Comparison of ENCODE assay signal across 9 cellular contexts in the genomic region with DNA sequence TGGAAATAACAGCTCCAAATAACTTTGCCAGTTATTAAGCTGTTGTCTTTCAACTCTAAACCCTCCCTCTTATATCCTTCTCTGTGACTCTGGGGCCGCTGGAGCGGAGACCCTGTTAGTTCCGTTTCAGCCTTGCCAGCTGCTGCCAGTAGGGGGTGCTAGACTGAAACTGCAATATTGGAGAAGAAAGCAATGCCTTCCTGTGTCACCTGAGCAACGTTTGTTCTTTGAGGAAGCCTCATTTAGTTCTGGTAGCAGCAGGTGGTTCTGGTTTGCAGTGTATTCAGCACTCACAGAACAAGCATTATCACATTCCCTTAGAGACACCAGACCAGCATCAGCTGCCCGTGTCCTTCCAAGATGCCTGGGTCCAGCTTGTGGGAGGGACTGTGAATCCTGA. TPM values are rescaled to one million over a fixed set of nuclear protein-coding genes. Genes with fewer than 3 reads are reported as not detected.
A peak's percentile ranks its signal among the peaks of the same experiment; 100 is the strongest.
DNase-seq lines count a peak whose midpoint lies in the region; ATAC-seq and TF ChIP-seq lines count a peak whose summit lies in the region.
"Had no signal": no experiment of that assay in that cellular context is flagged by ENCODE, and none has a peak within 500 bp of the region (broad histone marks: within the 10 kb centered on the region; RNA-seq: fewer than 3 reads in every experiment).

No MANE protein-coding gene starts in this region.

- H3K4me3 ChIP-seq in AG10803 (ENCODE audit: low read length) (no peak overlapping the region), PC-3 (ENCODE audit: low read length) (no peak overlapping the region)
- H3K4me3 ChIP-seq in naive thymus-derived CD4-positive, alpha-beta T cell (ENCODE audit: low read length) = no peak overlapping the region

- H3K4me1 Mint-ChIP-seq in naive thymus-derived CD4-positive, alpha-beta T cell = no peaks in the 10 kb centered on the region
- H3K4me1 Mint-ChIP-seq in activated T-helper 1 cell treated with anti-CD3 and anti-CD28 coated beads, Interleukin-12 subunit alpha, Interleukin-12 subunit beta, Interleukin-2, Interleukin-4 antibody, amounts not matched to agents 30 ng/mL and 10 ng/mL and 1 ng/mL, durations not matched to agents 14 hours and 24 hours and 36 hours (ENCODE audit: low read depth) = no peaks in the 10 kb centered on the region

- no peaks in the 10 kb centered on the region for H3K36me3 Mint-ChIP-seq in naive thymus-derived CD4-positive, alpha-beta T cell
- no peaks in the 10 kb centered on the region for H3K36me3 Mint-ChIP-seq in activated T-helper 1 cell treated with anti-CD3 and anti-CD28 coated beads, Interleukin-12 subunit alpha, Interleukin-12 subunit beta, Interleukin-2, Interleukin-4 antibody, amounts not matched to agents 30 ng/mL and 10 ng/mL and 1 ng/mL, durations not matched to agents 14 hours and 24 hours and 36 hours (ENCODE audit: low read depth)

- no peaks in the 10 kb centered on the region for H3K27me3 ChIP-seq in PC-3 (ENCODE audit: low read length)
- no peaks in the 10 kb centered on the region for H3K27me3 ChIP-seq in naive thymus-derived CD4-positive, alpha-beta T cell (ENCODE audit: control insufficient read depth in 2 of 2, insufficient read depth in 2 of 2, low read length in 2 of 2)

- no TSS peak for BruUV-seq in PC-3 (replicated peaks; lab: Mats Ljungman, UMichigan)

- ATAC-seq in GM18502 (IDR thresholded peaks at IDR 0.05; ENCODE audit: poor library complexity, unreplicated experiment) = peak; percentile 59
- ATAC-seq in PC-3 = no peak
- no peak for ATAC-seq in naive thymus-derived CD4-positive, alpha-beta T cell
- no peak for ATAC-seq in GM21717 (IDR thresholded peaks at IDR 0.05; ENCODE audit: unreplicated experiment)

- H3K9me3 ChIP-seq in PC-3 (ENCODE audit: low read length) = no peaks in the 10 kb centered on the region
- no peaks in the 10 kb centered on the region for H3K9me3 ChIP-seq in naive thymus-derived CD4-positive, alpha-beta T cell (ENCODE audit: control insufficient read depth in 2 of 3, low read length in 3 of 3)

- DNase-seq in AG10803 (ENCODE audit: low read depth) (no peak), PC-3 (no peak), germinal center (ENCODE audit: low spot score) (peak; percentile 52), hepatic stellate cell (ENCODE audit: low spot score) (no peak)
- DNase-seq in naive thymus-derived CD4-positive, alpha-beta T cell = no peak
- DNase-seq in activated T-helper 1 cell treated with anti-CD3 and anti-CD28 coated beads, Interleukin-12 subunit alpha, Interleukin-12 subunit beta, Interleukin-2, Interleukin-4 antibody, amounts not matched to agents 30 ng/mL and 10 ng/mL and 1 ng/mL, durations not matched to agents 14 hours and 24 hours and 36 hours (ENCODE audit: low spot score) = no peak
- DNase-seq: activated CD4-positive, CD25-positive, alpha-beta regulatory T cell treated with anti-CD3 and anti-CD28 coated beads, Interleukin-2, amount 50 U/mL, for 72 hours had no signal

- H3K79me2 ChIP-seq in PC-3 (ENCODE audit: low read length) = no peaks in the 10 kb centered on the region

- H3K9me3 Mint-ChIP-seq in naive thymus-derived CD4-positive, alpha-beta T cell = peaks cover 0 to 8% (median 2%) of the 10 kb centered on the region in 11 donors
- no peaks in the 10 kb centered on the region for H3K9me3 Mint-ChIP-seq in activated T-helper 1 cell treated with anti-CD3 and anti-CD28 coated beads, Interleukin-12 subunit alpha, Interleukin-12 subunit beta, Interleukin-2, Interleukin-4 antibody, amounts not matched to agents 30 ng/mL and 10 ng/mL and 1 ng/mL, durations not matched to agents 14 hours and 24 hours and 36 hours

- no peak overlapping the region for H3K27ac ChIP-seq in PC-3 (ENCODE audit: low read length)
- H3K27ac ChIP-seq in naive thymus-derived CD4-positive, alpha-beta T cell (ENCODE audit: low read depth, low read length) = no peak overlapping the region

- TF ChIP-seq CTCF in AG10803 (conservative IDR thresholded peaks at IDR 0.05; ENCODE audit: low read length) = peak; percentile 50
- TF ChIP-seq CTCF in PC-3 (conservative IDR thresholded peaks at IDR 0.05; ENCODE audit: low read depth, low read length) = peak; percentile 86

- CTCF ChIA-PET in PC-3 (lab: Charles Lee) = no interaction called here
- CTCF ChIA-PET in naive thymus-derived CD4-positive, alpha-beta T cell (lab: Charles Lee) = no interaction called here

- H3K4me3 Mint-ChIP-seq in naive thymus-derived CD4-positive, alpha-beta T cell = no peak overlapping the region
- H3K4me3 Mint-ChIP-seq in activated T-helper 1 cell treated with anti-CD3 and anti-CD28 coated beads, Interleukin-12 subunit alpha, Interleukin-12 subunit beta, Interleukin-2, Interleukin-4 antibody, amounts not matched to agents 30 ng/mL and 10 ng/mL and 1 ng/mL, durations not matched to agents 14 hours and 24 hours and 36 hours = no peak overlapping the region

- no peak overlapping the region for H2AFZ ChIP-seq in PC-3 (ENCODE audit: low read length)

- no peaks in the 10 kb centered on the region for H3K4me1 ChIP-seq in PC-3 (ENCODE audit: insufficient read depth, low read length)
- no peaks in the 10 kb centered on the region for H3K4me1 ChIP-seq in naive thymus-derived CD4-positive, alpha-beta T cell (ENCODE audit: control insufficient read depth in 2 of 2, insufficient read depth in 2 of 2, low read length in 2 of 2)

- H3K27me3 Mint-ChIP-seq in naive thymus-derived CD4-positive, alpha-beta T cell = peaks cover 2 to 29% (median 18%) of the 10 kb centered on the region in 5 donors
- H3K27me3 Mint-ChIP-seq in activated T-helper 1 cell treated with anti-CD3 and anti-CD28 coated beads, Interleukin-12 subunit alpha, Interleukin-12 subunit beta, Interleukin-2, Interleukin-4 antibody, amounts not matched to agents 30 ng/mL and 10 ng/mL and 1 ng/mL, durations not matched to agents 14 hours and 24 hours and 36 hours (ENCODE audit: insufficient read depth) = peaks cover 3% of the 10 kb centered on the region

- intact Hi-C loops in PC-3 (cut with micrococcal nuclease) = no loop called here
- intact Hi-C loops in naive thymus-derived CD4-positive, alpha-beta T cell (cut with micrococcal nuclease) = no loop called here
- intact Hi-C loops in activated T-helper 1 cell treated with anti-CD3 and anti-CD28 coated beads, Interleukin-12 subunit alpha, Interleukin-12 subunit beta, Interleukin-2, Interleukin-4 antibody, amounts not matched to agents 30 ng/mL and 10 ng/mL and 1 ng/mL, durations not matched to agents 14 hours and 24 hours and 36 hours (cut with micrococcal nuclease) = no loop called here

- H3F3A ChIP-seq in PC-3 (ENCODE audit: low read length, unreplicated experiment) = no peaks in the 10 kb centered on the region

- H3K27ac Mint-ChIP-seq in naive thymus-derived CD4-positive, alpha-beta T cell = no peak overlapping the region
- no peak overlapping the region for H3K27ac Mint-ChIP-seq in activated T-helper 1 cell treated with anti-CD3 and anti-CD28 coated beads, Interleukin-12 subunit alpha, Interleukin-12 subunit beta, Interleukin-2, Interleukin-4 antibody, amounts not matched to agents 30 ng/mL and 10 ng/mL and 1 ng/mL, durations not matched to agents 14 hours and 24 hours and 36 hours

- no peaks in the 10 kb centered on the region for H3K9me2 ChIP-seq in PC-3 (replicated peaks; ENCODE audit: low read length)

- H3K36me3 ChIP-seq in PC-3 (ENCODE audit: low read depth, low read length) = no peaks in the 10 kb centered on the region
- H3K36me3 ChIP-seq in naive thymus-derived CD4-positive, alpha-beta T cell (ENCODE audit: control insufficient read depth in 2 of 3, insufficient read depth in 3 of 3, low read length in 3 of 3) = no peaks in the 10 kb centered on the region

- POLR2A ChIA-PET in PC-3 (lab: Charles Lee; ENCODE audit: unreplicated experiment) = no interaction called here
- POLR2A ChIA-PET in naive thymus-derived CD4-positive, alpha-beta T cell (lab: Charles Lee) = no interaction called here

- no peak overlapping the region for H3K9ac ChIP-seq in PC-3 (ENCODE audit: low read length)

- no peaks in the 10 kb centered on the region for H4K20me1 ChIP-seq in PC-3 (ENCODE audit: low read length)

- no peak overlapping the region for H3K4me2 ChIP-seq in PC-3 (ENCODE audit: low read length)

RNA-seq across cellular contexts. Expression of gene JAG1, which starts 22.9 kb away (rescaled TPM):
- 176 and 184 TPM in 2 replicates for total RNA-seq in PC-3 (2014; rRNA removed)
- total RNA-seq in naive thymus-derived CD4-positive, alpha-beta T cell = 1 to 10 TPM in 2 of 5 experiments, under 1 TPM in 1, not detected in 2; 0.46 to 7.0 (median 2.6) TPM
- under 1 TPM; 0.07 to 0.62 TPM for polyA plus RNA-seq in naive thymus-derived CD4-positive, alpha-beta T cell
- total RNA-seq in activated T-helper 1 cell treated with anti-CD3 and anti-CD28 coated beads, Interleukin-12 subunit alpha, Interleukin-12 subunit beta, Interleukin-2, Interleukin-4 antibody, amounts not matched to agents 30 ng/mL and 10 ng/mL and 1 ng/mL, durations not matched to agents 14 hours and 24 hours and 36 hours = 1.3 and 1.4 TPM in 2 replicates

Comparison
In these comparisons a context has a peak if more than half of its experiments do, and no peak if none do; other contexts are left out.
1. RNA of gene JAG1, which starts 22.9 kb away (total RNA-seq): 176 to 184 TPM in PC-3; 1.3 to 1.4 TPM in activated T-helper 1 cell treated with anti-CD3 and anti-CD28 coated beads, Interleukin-12 subunit alpha, Interleukin-12 subunit beta, Interleukin-2, Interleukin-4 antibody, amounts not matched to agents 30 ng/mL and 10 ng/mL and 1 ng/mL, durations not matched to agents 14 hours and 24 hours and 36 hours and 0.46 to 7.0 TPM in naive thymus-derived CD4-positive, alpha-beta T cell; every median in the first group is over 10 times any median in the second.